23 cellular contexts compared by ENCODE assay signal in genomic region chr1:222798975-222799374, GRCh38. TPM values are rescaled to one million over a fixed set of nuclear protein-coding genes. Genes with fewer than 3 reads are reported as not detected.
DNase-seq lines count a peak whose midpoint lies in the region; ATAC-seq and TF ChIP-seq lines count a peak whose summit lies in the region.
"Had no signal": no experiment of that assay in that cellular context is flagged by ENCODE, and none has a peak within 500 bp of the region (broad histone marks: within the 10 kb centered on the region; RNA-seq: fewer than 3 reads in every experiment).

No MANE protein-coding gene starts in this region.

- no peak overlapping the region for H3K9ac ChIP-seq in IMR-90 (ENCODE audit: low read depth, low read length)

- peaks cover 2% of the 10 kb centered on the region; the same call in 1 of the 2 replicates for H3K4me1 ChIP-seq in IMR-90 (ENCODE audit: control insufficient read depth, insufficient read depth, low read length)

- peaks cover 4% of the 10 kb centered on the region for H3K27me3 ChIP-seq in IMR-90 (ENCODE audit: control insufficient read depth, insufficient read depth, low read length)

- H4K8ac ChIP-seq in IMR-90 (ENCODE audit: low read depth in 2 of 2, low read length in 2 of 2) = no peak overlapping the region

- POLR2A ChIA-PET in IMR-90 (lab: Charles Lee; ENCODE audit: unreplicated experiment) = no interaction called here

- H2BK15ac ChIP-seq in IMR-90 (ENCODE audit: low read depth, low read length) = no peak overlapping the region

- dilution Hi-C loops in IMR-90 (cut with HindIII; ENCODE audit: low sequenced_read_pairs, unreplicated experiment) = loop anchor here (25.0 kb wide), 1 partner anchor 288 kb away; no protein-coding TSS in a partner anchor

- no peaks in the 10 kb centered on the region for H3K36me3 Mint-ChIP-seq in activated naive CD4-positive, alpha-beta T cell treated with anti-CD3 and anti-CD28 coated beads, Interleukin-2, amount 10 ng/mL, durations not matched to agents 7 days and 5 days
- H3K36me3 Mint-ChIP-seq in activated naive CD4-positive, alpha-beta T cell treated with anti-CD3 and anti-CD28 coated beads for 36 hours (ENCODE audit: low read depth) = no peaks in the 10 kb centered on the region
- H3K36me3 Mint-ChIP-seq in stimulated activated memory B cell treated with anti-CD40 and anti-IgM and Interleukin-4, amounts not matched to agents 10 μg/mL and 1 μg/mL and 100 μg/mL, for 72 hours = no peaks in the 10 kb centered on the region
- H3K36me3 Mint-ChIP-seq: CD4-positive, alpha-beta memory T cell had no signal

- TF ChIP-seq CTCF in IMR-90 (conservative IDR thresholded peaks at IDR 0.05; ENCODE audit: low read depth, low read length) = no peak

- no peak overlapping the region for H3K56ac ChIP-seq in IMR-90 (ENCODE audit: extremely low read depth, insufficient read depth, low read length)

- no peak overlapping the region for H3K4me2 ChIP-seq in IMR-90 (ENCODE audit: low read depth, low read length)

- H4K91ac ChIP-seq in IMR-90 (ENCODE audit: insufficient read depth, low read depth, low read length) = 0 out of 2 replicates have a peak overlapping the region, but pooled peaks have one; percentile 15

- no peak overlapping the region for H2AK9ac ChIP-seq in IMR-90 (replicated peaks; ENCODE audit: low read depth, low read length, poor library complexity)

- H3K36me3 ChIP-seq in IMR-90 (ENCODE audit: control insufficient read depth, insufficient read depth, low read length) = no peaks in the 10 kb centered on the region

- no peak overlapping the region for H2BK5ac ChIP-seq in IMR-90 (ENCODE audit: low read depth, low read length, poor library complexity, severe bottlenecking)

- H3K79me1 ChIP-seq in IMR-90 (ENCODE audit: low read depth in 1 of 2, low read length in 2 of 2) = no peaks in the 10 kb centered on the region

- H3K27ac Mint-ChIP-seq in activated naive CD4-positive, alpha-beta T cell treated with anti-CD3 and anti-CD28 coated beads, Interleukin-2, amount 10 ng/mL, durations not matched to agents 7 days and 5 days = no peak overlapping the region
- no peak overlapping the region for H3K27ac Mint-ChIP-seq in activated naive CD4-positive, alpha-beta T cell treated with anti-CD3 and anti-CD28 coated beads for 36 hours
- H3K27ac Mint-ChIP-seq in stimulated activated memory B cell treated with anti-CD40 and anti-IgM and Interleukin-4, amounts not matched to agents 10 μg/mL and 1 μg/mL and 100 μg/mL, for 72 hours = peak overlapping the region; percentile 29
- H3K27ac Mint-ChIP-seq: CD4-positive, alpha-beta memory T cell had no signal

- TF ChIP-seq POLR2A in IMR-90 (IDR thresholded peaks at IDR 0.05; ENCODE audit: low read depth, low read length) = no peak

- no peak overlapping the region for H3K4me3 Mint-ChIP-seq in activated naive CD4-positive, alpha-beta T cell treated with anti-CD3 and anti-CD28 coated beads, Interleukin-2, amount 10 ng/mL, durations not matched to agents 7 days and 5 days
- no peak overlapping the region for H3K4me3 Mint-ChIP-seq in activated naive CD4-positive, alpha-beta T cell treated with anti-CD3 and anti-CD28 coated beads for 36 hours
- no peak overlapping the region for H3K4me3 Mint-ChIP-seq in stimulated activated memory B cell treated with anti-CD40 and anti-IgM and Interleukin-4, amounts not matched to agents 10 μg/mL and 1 μg/mL and 100 μg/mL, for 72 hours
- H3K4me3 Mint-ChIP-seq: CD4-positive, alpha-beta memory T cell had no signal

- no peak overlapping the region for H2BK20ac ChIP-seq in IMR-90 (ENCODE audit: low read depth, low read length)

- CTCF ChIA-PET in activated naive CD4-positive, alpha-beta T cell treated with anti-CD3 and anti-CD28 coated beads, Interleukin-2, amount 10 ng/mL, durations not matched to agents 7 days and 5 days (lab: Charles Lee) = interaction anchor here (0.6 to 1.0 kb wide), 2 partner anchors 9 to 29 kb away, joined by 3 read pairs; no protein-coding TSS in a partner anchor
- CTCF ChIA-PET in activated naive CD4-positive, alpha-beta T cell treated with anti-CD3 and anti-CD28 coated beads for 36 hours (lab: Charles Lee) = interaction anchor here (0.7 to 1.9 kb wide), 2 partner anchors 291 to 325 kb away, joined by 3 to 7 read pairs; no protein-coding TSS in a partner anchor
- CTCF ChIA-PET in IMR-90 (lab: Yijun Ruan, JAX) = interaction anchor here (0.8 kb wide), 1 partner anchor 22 kb away, joined by 3 read pairs; no protein-coding TSS in a partner anchor

- H4K5ac ChIP-seq in IMR-90 (ENCODE audit: low read depth, low read length) = no peak overlapping the region

- H2AFZ ChIP-seq in IMR-90 (replicated peaks; ENCODE audit: low read length, poor library complexity) = no peak overlapping the region

- intact Hi-C loops in activated naive CD4-positive, alpha-beta T cell treated with anti-CD3 and anti-CD28 coated beads for 36 hours (cut with micrococcal nuclease) = loop anchor here (10.0 kb wide), 2 partner anchors 446 to 886 kb away; no protein-coding TSS in a partner anchor
- intact Hi-C loops in IMR-90 (cut with micrococcal nuclease) = loop anchor here (5.0 kb wide), 1 partner anchor 883 kb away; no protein-coding TSS in a partner anchor

- peaks cover 31% of the 10 kb centered on the region for H3K27me3 Mint-ChIP-seq in activated naive CD4-positive, alpha-beta T cell treated with anti-CD3 and anti-CD28 coated beads, Interleukin-2, amount 10 ng/mL, durations not matched to agents 7 days and 5 days
- H3K27me3 Mint-ChIP-seq in activated naive CD4-positive, alpha-beta T cell treated with anti-CD3 and anti-CD28 coated beads for 36 hours (ENCODE audit: low read depth) = peaks cover 3% of the 10 kb centered on the region
- no peaks in the 10 kb centered on the region for H3K27me3 Mint-ChIP-seq in stimulated activated memory B cell treated with anti-CD40 and anti-IgM and Interleukin-4, amounts not matched to agents 10 μg/mL and 1 μg/mL and 100 μg/mL, for 72 hours

- BruUV-seq in IMR-90 (replicated peaks; lab: Mats Ljungman, UMichigan) = no TSS peak

- no peak overlapping the region for H3K4ac ChIP-seq in IMR-90 (ENCODE audit: low read depth, low read length)

- H3K4me1 Mint-ChIP-seq in activated naive CD4-positive, alpha-beta T cell treated with anti-CD3 and anti-CD28 coated beads, Interleukin-2, amount 10 ng/mL, durations not matched to agents 7 days and 5 days = peaks cover 22% of the 10 kb centered on the region
- H3K4me1 Mint-ChIP-seq in activated naive CD4-positive, alpha-beta T cell treated with anti-CD3 and anti-CD28 coated beads for 36 hours (ENCODE audit: low read depth) = peaks cover 5% of the 10 kb centered on the region
- H3K4me1 Mint-ChIP-seq in stimulated activated memory B cell treated with anti-CD40 and anti-IgM and Interleukin-4, amounts not matched to agents 10 μg/mL and 1 μg/mL and 100 μg/mL, for 72 hours = peaks cover 17% of the 10 kb centered on the region

- no peak overlapping the region for H3K4me3 ChIP-seq in IMR-90 (ENCODE audit: insufficient read depth, low read depth, low read length)
- H3K4me3 ChIP-seq: K562 had no signal

- no peak for TF ChIP-seq RAD21 in IMR-90 (IDR thresholded peaks at IDR 0.05; ENCODE audit: low read length)

- no peaks in the 10 kb centered on the region for H3K9me3 Mint-ChIP-seq in activated naive CD4-positive, alpha-beta T cell treated with anti-CD3 and anti-CD28 coated beads, Interleukin-2, amount 10 ng/mL, durations not matched to agents 7 days and 5 days
- H3K9me3 Mint-ChIP-seq in activated naive CD4-positive, alpha-beta T cell treated with anti-CD3 and anti-CD28 coated beads for 36 hours = no peaks in the 10 kb centered on the region
- no peaks in the 10 kb centered on the region for H3K9me3 Mint-ChIP-seq in stimulated activated memory B cell treated with anti-CD40 and anti-IgM and Interleukin-4, amounts not matched to agents 10 μg/mL and 1 μg/mL and 100 μg/mL, for 72 hours
- H3K9me3 Mint-ChIP-seq: CD4-positive, alpha-beta memory T cell had no signal

- no peak overlapping the region for H2AK5ac ChIP-seq in IMR-90 (ENCODE audit: low read depth, low read length)

- H3K23ac ChIP-seq in IMR-90 (ENCODE audit: low read depth, low read length) = no peak overlapping the region

- no peaks in the 10 kb centered on the region for H3K9me3 ChIP-seq in IMR-90 (ENCODE audit: control insufficient read depth, insufficient read depth, low read length)

- no peaks in the 10 kb centered on the region for H4K20me1 ChIP-seq in IMR-90 (ENCODE audit: insufficient read depth, low read length)

- no peak overlapping the region for H2BK120ac ChIP-seq in IMR-90 (ENCODE audit: low read depth, low read length)

- no peak overlapping the region for H3K27ac ChIP-seq in IMR-90 (ENCODE audit: insufficient read depth, low read length)

- no peak overlapping the region for H3K14ac ChIP-seq in IMR-90 (replicated peaks; ENCODE audit: low read depth, low read length)

- in situ Hi-C loops in IMR-90 (cut with MboI; ENCODE audit: low sequenced_read_pairs) = loop anchor here (10.0 kb wide), 1 partner anchor 896 kb away; no protein-coding TSS in a partner anchor

- WGBS in IMR-90 (ENCODE audit: extremely low coverage in 2 of 2, insufficient read length in 1 of 2), 2 experiments = no CpG with 5 or more reads among the region's 4 CpGs

- peak; percentile 44 for DNase-seq in activated naive CD4-positive, alpha-beta T cell treated with anti-CD3 and anti-CD28 coated beads, Interleukin-2, amount 10 ng/mL, durations not matched to agents 7 days and 5 days
- DNase-seq in activated naive CD4-positive, alpha-beta T cell treated with anti-CD3 and anti-CD28 coated beads for 36 hours = no peak
- DNase-seq in IMR-90 (no peak), mesenteric fat pad (ENCODE audit: low spot score) (no peak), cortex of kidney (lab: John Stamatoyannopoulos, UW) (no peak)
- DNase-seq: AML-193; C1 segment of cervical spinal cord; CD4-positive, alpha-beta memory T cell; COR-L47; DMS79; GF-D8; MV-4-11; NCI-H1105; NCI-H1436 treated with DMSO at 0.1 percent for 48 hours; NCI-H1930; NCI-H2107; NCI-H524; Right ventricle myocardium superior; RPMI8226 had no signal

- ATAC-seq in IMR-90 (ENCODE audit: low read depth) (no peak), esophagus mucosa (peak; percentile 54), GM21723 (IDR thresholded peaks at IDR 0.05; ENCODE audit: unreplicated experiment) (no peak)
- no peak for ATAC-seq in stimulated activated memory B cell treated with anti-CD40 and anti-IgM and Interleukin-4, amounts not matched to agents 10 μg/mL and 1 μg/mL and 100 μg/mL, for 72 hours
- ATAC-seq: K562 had no signal

- H3K18ac ChIP-seq in IMR-90 (ENCODE audit: low read depth, low read length) = no peak overlapping the region

- no peaks in the 10 kb centered on the region for H3K9me1 ChIP-seq in IMR-90 (ENCODE audit: insufficient read depth, low read length)

RNA-seq across cellular contexts. Expression of gene DISP1, which starts 15.9 kb away (rescaled TPM):
- total RNA-seq in activated naive CD4-positive, alpha-beta T cell treated with anti-CD3 and anti-CD28 coated beads for 36 hours = under 1 TPM; 0.93 to 0.94 TPM
- 4.7 and 5.2 TPM in 2 replicates for total RNA-seq in IMR-90 (2012; rRNA removed)
- 3.3 TPM in 2 replicates for polyA plus RNA-seq in IMR-90 (2012; rRNA removed)
- polyA plus RNA-seq in IMR-90 (2012; cell fraction: cytosol; rRNA removed) = 1.6 and 2.2 TPM in 2 replicates
- polyA plus RNA-seq in IMR-90 (2012; cell fraction: nucleus; rRNA removed; ENCODE audit: low replicate concordance) = 5.1 and 7.6 TPM in 2 replicates
- 1.4 TPM for total RNA-seq in esophagus mucosa
- total RNA-seq in mesenteric fat pad = 6.1 TPM
